ENCODE assay signal across 1 cellular context in genomic region chr1:185775505-185775904, GRCh38.
TF ChIP-seq lines count a peak whose summit lies in the region.

No MANE protein-coding gene starts in this region.

TF ChIP-seq in GM23338, 12 proteins besides CTCF, POLR2A, EP300 and RAD21:
- no peak for TF ChIP-seq REST (IDR thresholded peaks at IDR 0.05; ENCODE audit: unreplicated experiment)
- no peak for TF ChIP-seq EZH2phosphoT487 (IDR thresholded peaks at IDR 0.05; ENCODE audit: unreplicated experiment)
- no peak for TF ChIP-seq NANOG (IDR thresholded peaks at IDR 0.05; ENCODE audit: borderline replicate concordance)
- no peak for TF ChIP-seq EZH2 (IDR thresholded peaks at IDR 0.05; ENCODE audit: low read depth, unreplicated experiment)
- no peak for TF ChIP-seq POLR2AphosphoS5 (IDR thresholded peaks at IDR 0.05; ENCODE audit: low read depth)
